Comparison of ENCODE assay signal across 1 cellular context in the genomic region with DNA sequence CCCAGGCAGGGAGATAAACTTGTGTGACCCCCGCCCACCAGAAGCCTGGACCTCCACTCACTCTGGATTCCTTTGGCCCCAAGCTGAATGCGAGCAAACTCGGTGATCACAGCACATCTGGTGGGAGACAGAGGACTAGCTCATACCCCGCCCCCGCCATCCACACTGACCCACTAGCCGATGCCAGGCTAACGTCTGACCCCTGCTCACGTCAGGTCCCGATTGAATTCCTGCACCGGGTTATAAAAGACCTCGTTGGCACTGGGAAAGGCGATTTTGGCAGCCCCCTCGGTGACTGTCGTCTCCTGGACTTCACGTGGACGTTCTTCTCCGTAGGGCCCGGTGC.
A peak's percentile ranks its signal among the peaks of the same experiment; 100 is the strongest.
TF ChIP-seq lines count a peak whose summit lies in the region.

No MANE protein-coding gene starts in this region.

TF ChIP-seq in HepG2, 621 proteins besides CTCF, POLR2A, EP300 and RAD21:
- TF ChIP-seq, protein P1, sequence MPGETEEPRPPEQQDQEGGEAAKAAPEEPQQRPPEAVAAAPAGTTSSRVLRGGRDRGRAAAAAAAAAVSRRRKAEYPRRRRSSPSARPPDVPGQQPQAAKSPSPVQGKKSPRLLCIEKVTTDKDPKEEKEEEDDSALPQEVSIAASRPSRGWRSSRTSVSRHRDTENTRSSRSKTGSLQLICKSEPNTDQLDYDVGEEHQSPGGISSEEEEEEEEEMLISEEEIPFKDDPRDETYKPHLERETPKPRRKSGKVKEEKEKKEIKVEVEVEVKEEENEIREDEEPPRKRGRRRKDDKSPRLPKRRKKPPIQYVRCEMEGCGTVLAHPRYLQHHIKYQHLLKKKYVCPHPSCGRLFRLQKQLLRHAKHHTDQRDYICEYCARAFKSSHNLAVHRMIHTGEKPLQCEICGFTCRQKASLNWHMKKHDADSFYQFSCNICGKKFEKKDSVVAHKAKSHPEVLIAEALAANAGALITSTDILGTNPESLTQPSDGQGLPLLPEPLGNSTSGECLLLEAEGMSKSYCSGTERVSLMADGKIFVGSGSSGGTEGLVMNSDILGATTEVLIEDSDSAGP (CRISPR knock-in tag; IDR thresholded peaks at IDR 0.05; ENCODE audit: borderline replicate concordance) = no peak
- TF ChIP-seq ARNT (IDR thresholded peaks at IDR 0.05) = no peak
- TF ChIP-seq KDM5A (IDR thresholded peaks at IDR 0.05; ENCODE audit: borderline replicate concordance, low read length) = no peak
- TF ChIP-seq ZNF274 (CRISPR knock-in tag; IDR thresholded peaks at IDR 0.05) = no peak
- no peak for TF ChIP-seq ONECUT2 (CRISPR knock-in tag; IDR thresholded peaks at IDR 0.05)
- TF ChIP-seq KDM1A (CRISPR knock-in tag; IDR thresholded peaks at IDR 0.05) = no peak
- TF ChIP-seq, protein P2, sequence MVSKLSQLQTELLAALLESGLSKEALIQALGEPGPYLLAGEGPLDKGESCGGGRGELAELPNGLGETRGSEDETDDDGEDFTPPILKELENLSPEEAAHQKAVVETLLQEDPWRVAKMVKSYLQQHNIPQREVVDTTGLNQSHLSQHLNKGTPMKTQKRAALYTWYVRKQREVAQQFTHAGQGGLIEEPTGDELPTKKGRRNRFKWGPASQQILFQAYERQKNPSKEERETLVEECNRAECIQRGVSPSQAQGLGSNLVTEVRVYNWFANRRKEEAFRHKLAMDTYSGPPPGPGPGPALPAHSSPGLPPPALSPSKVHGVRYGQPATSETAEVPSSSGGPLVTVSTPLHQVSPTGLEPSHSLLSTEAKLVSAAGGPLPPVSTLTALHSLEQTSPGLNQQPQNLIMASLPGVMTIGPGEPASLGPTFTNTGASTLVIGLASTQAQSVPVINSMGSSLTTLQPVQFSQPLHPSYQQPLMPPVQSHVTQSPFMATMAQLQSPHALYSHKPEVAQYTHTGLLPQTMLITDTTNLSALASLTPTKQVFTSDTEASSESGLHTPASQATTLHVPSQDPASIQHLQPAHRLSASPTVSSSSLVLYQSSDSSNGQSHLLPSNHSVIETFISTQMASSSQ (IDR thresholded peaks at IDR 0.05; ENCODE audit: low read depth) = no peak
- TF ChIP-seq, protein P2 (CRISPR knock-in tag; IDR thresholded peaks at IDR 0.05; ENCODE audit: borderline replicate concordance) = no peak
- TF ChIP-seq, protein P3, sequence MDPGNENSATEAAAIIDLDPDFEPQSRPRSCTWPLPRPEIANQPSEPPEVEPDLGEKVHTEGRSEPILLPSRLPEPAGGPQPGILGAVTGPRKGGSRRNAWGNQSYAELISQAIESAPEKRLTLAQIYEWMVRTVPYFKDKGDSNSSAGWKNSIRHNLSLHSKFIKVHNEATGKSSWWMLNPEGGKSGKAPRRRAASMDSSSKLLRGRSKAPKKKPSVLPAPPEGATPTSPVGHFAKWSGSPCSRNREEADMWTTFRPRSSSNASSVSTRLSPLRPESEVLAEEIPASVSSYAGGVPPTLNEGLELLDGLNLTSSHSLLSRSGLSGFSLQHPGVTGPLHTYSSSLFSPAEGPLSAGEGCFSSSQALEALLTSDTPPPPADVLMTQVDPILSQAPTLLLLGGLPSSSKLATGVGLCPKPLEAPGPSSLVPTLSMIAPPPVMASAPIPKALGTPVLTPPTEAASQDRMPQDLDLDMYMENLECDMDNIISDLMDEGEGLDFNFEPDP (CRISPR knock-in tag; conservative IDR thresholded peaks at IDR 0.05) = 0 out of 2 replicates have a peak, but pooled peaks have one; percentile 38
- TF ChIP-seq ZNF605 (CRISPR knock-in tag; IDR thresholded peaks at IDR 0.05) = 0 out of 2 replicates have a peak, but pooled peaks have one; percentile 20
- TF ChIP-seq CCAR2 (optimal IDR thresholded peaks at IDR 0.05; ENCODE audit: low read depth, low read length) = no peak
- TF ChIP-seq ZNF232 (CRISPR knock-in tag; IDR thresholded peaks at IDR 0.05; ENCODE audit: borderline replicate concordance) = no peak
- TF ChIP-seq ISL2 (CRISPR knock-in tag; IDR thresholded peaks at IDR 0.05) = no peak
- no peak for TF ChIP-seq ZNF543 (CRISPR knock-in tag; IDR thresholded peaks at IDR 0.05)
- TF ChIP-seq, protein P4, sequence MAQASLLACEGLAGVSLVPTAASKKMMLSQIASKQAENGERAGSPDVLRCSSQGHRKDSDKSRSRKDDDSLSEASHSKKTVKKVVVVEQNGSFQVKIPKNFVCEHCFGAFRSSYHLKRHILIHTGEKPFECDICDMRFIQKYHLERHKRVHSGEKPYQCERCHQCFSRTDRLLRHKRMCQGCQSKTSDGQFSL (CRISPR knock-in tag; IDR thresholded peaks at IDR 0.05) = no peak
